20 cellular contexts compared by ENCODE assay signal in the genomic region with DNA sequence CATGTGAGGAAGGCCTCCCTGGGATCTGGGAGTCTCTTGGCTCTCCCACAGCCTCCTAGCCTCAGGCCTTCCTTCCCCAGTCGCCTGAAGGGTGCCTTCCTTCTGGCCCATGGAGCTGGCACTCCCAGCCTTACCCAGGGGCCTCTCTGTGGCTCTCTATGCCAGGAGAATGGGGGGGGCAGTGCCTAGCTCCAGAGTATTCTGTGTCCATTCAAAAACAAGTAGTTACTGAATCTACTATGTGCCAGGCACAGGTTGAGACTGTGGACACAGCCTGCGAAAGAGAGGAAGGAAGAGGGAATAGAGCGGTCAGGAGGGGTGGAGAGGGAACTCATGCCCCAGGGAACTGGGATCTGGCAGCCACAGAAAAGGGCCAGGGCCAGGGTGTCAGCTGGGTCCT. TPM values are rescaled to one million over a fixed set of nuclear protein-coding genes. Genes with fewer than 3 reads are reported as not detected.
DNase-seq lines count a peak whose midpoint lies in the region; ATAC-seq and TF ChIP-seq lines count a peak whose summit lies in the region.
"Had no signal": no experiment of that assay in that cellular context is flagged by ENCODE, and none has a peak within 500 bp of the region (broad histone marks: within the 10 kb centered on the region; RNA-seq: fewer than 3 reads in every experiment).

No MANE protein-coding gene starts in this region.

- no peak overlapping the region for H3K14ac ChIP-seq in neuronal stem cell (ENCODE audit: low read length)

- CTCF ChIA-PET in SK-N-SH (lab: Yijun Ruan, JAX) = interaction anchor here (1.3 to 5.0 kb wide), 5 partner anchors 13 to 196 kb away, joined by 4 to 22 read pairs (median 5); partner anchors contain the start of gene SELENOM

- no peak for TF ChIP-seq CTCF in SK-N-SH (IDR thresholded peaks at IDR 0.05)
- no peak for TF ChIP-seq CTCF in upper lobe of right lung (IDR thresholded peaks at IDR 0.05)

- H4K91ac ChIP-seq in neuronal stem cell (ENCODE audit: low read depth, low read length, poor library complexity) = no peak overlapping the region

- no peak overlapping the region for H2BK5ac ChIP-seq in neuronal stem cell (ENCODE audit: low read length)

- H3K9me3 ChIP-seq in SK-N-SH (0 out of 2 replicates have a peak, but pooled peaks cover 4% of the 10 kb centered on the region), esophagus (ENCODE audit: control insufficient read depth in 2 of 2, insufficient read depth in 1 of 2, low read depth in 1 of 2, low read length in 1 of 2) (no peaks in the 10 kb centered on the region), neuronal stem cell (replicated peaks in 1 of 2; ENCODE audit: control insufficient read depth in 2 of 2, insufficient read depth in 1 of 2, low read depth in 1 of 2, low read length in 2 of 2) (peaks cover 2 to 15% of the 10 kb centered on the region in 2 donors), upper lobe of right lung (no peaks in the 10 kb centered on the region)

- H2AFZ ChIP-seq in SK-N-SH (ENCODE audit: low read depth) (no peak overlapping the region), neuronal stem cell (ENCODE audit: low read length) (no peak overlapping the region)

- DNase-seq in SK-N-SH (peak; percentile 43), neuronal stem cell (ENCODE audit: low spot score) (no peak), upper lobe of right lung (peak; percentile 28), NCI-H2029 treated with DMSO at 0.1 percent for 48 hours (lab: John Stamatoyannopoulos, UW) (no peak), left lobe of liver (ENCODE audit: low spot score) (no peak)
- DNase-seq in central memory CD4-positive, alpha-beta T cell = no peak
- DNase-seq: 8988T; Calu3; CD4-positive, alpha-beta memory T cell; DMS53; MV-4-11; NCI-H1417; NCI-H187 treated with DMSO at 0.1 percent for 48 hours; NCI-H2171 treated with DMSO at 0.1 percent for 48 hours; NK-92 treated with Interleukin-12 subunit alpha and Interleukin-12 subunit beta, amount 100 ng/mL, for 24 hours had no signal

- H3K79me1 ChIP-seq in neuronal stem cell (ENCODE audit: low read depth, low read length) = peaks cover 10% of the 10 kb centered on the region

- no peak overlapping the region for H2BK12ac ChIP-seq in neuronal stem cell (ENCODE audit: low read length)

- H3K79me2 ChIP-seq in SK-N-SH (ENCODE audit: insufficient read depth) = no peaks in the 10 kb centered on the region

- H2BK120ac ChIP-seq in neuronal stem cell (ENCODE audit: low read depth, low read length) = peak overlapping the region; percentile 25

- H3K4ac ChIP-seq in neuronal stem cell (ENCODE audit: low read length) = no peak overlapping the region

- no peak overlapping the region for H3K4me3 ChIP-seq in SK-N-SH (ENCODE audit: low read depth in 2 of 2, low read length in 1 of 2)
- H3K4me3 ChIP-seq in esophagus (ENCODE audit: low read depth in 1 of 2, low read length in 2 of 2) = no peak overlapping the region
- no peak overlapping the region for H3K4me3 ChIP-seq in neuronal stem cell (ENCODE audit: low read length in 2 of 2)
- H3K4me3 ChIP-seq in upper lobe of right lung = no peak overlapping the region
- H3K4me3 ChIP-seq: K562 had no signal

- no peak for ATAC-seq in SK-N-SH treated with all-trans-retinoic acid at 6 μM for 48 hours
- ATAC-seq in upper lobe of right lung = no peak
- ATAC-seq in left lobe of liver = no peak
- ATAC-seq: HCT116, K562 had no signal

- H2AK5ac ChIP-seq in neuronal stem cell (ENCODE audit: low read depth, low read length) = peak overlapping the region; percentile 28

- H3K4me2 ChIP-seq in SK-N-SH (no peak overlapping the region), neuronal stem cell (ENCODE audit: insufficient read depth, low read length, poor library complexity, severe bottlenecking) (no peak overlapping the region)

- H3K27ac ChIP-seq in SK-N-SH (ENCODE audit: low read depth in 2 of 2, low read length in 1 of 2) (peak overlapping the region in 1 of 2 experiments; percentile 72; a peak in 2 of 4 replicates), esophagus (ENCODE audit: low read depth in 2 of 2, low read length in 1 of 2) (peak overlapping the region; percentile 26 to 84), neuronal stem cell (replicated peaks; ENCODE audit: low read length) (no peak overlapping the region), upper lobe of right lung (no peak overlapping the region)
- H3K27ac ChIP-seq: RWPE1 had no signal

- intact Hi-C loops in upper lobe of right lung (cut with DNase I) = no loop called here

- peaks cover 4% of the 10 kb centered on the region; the same call in 1 of the 2 replicates for H3K27me3 ChIP-seq in SK-N-SH (ENCODE audit: insufficient read depth)
- no peaks in the 10 kb centered on the region for H3K27me3 ChIP-seq in esophagus (ENCODE audit: control insufficient read depth in 1 of 2, insufficient read depth in 2 of 2, low read length in 2 of 2)
- peaks cover 0 to 8% (median 0%) of the 10 kb centered on the region in 3 experiments for H3K27me3 ChIP-seq in neuronal stem cell (ENCODE audit: control insufficient read depth in 3 of 3, insufficient read depth in 3 of 3, low read depth in 1 of 3, low read length in 3 of 3)
- H3K27me3 ChIP-seq in upper lobe of right lung = no peaks in the 10 kb centered on the region

- no peak for TF ChIP-seq EP300 in SK-N-SH (IDR thresholded peaks at IDR 0.05; ENCODE audit: borderline replicate concordance in 1 of 2, low read depth in 1 of 2, low read length in 1 of 2)

- no peak overlapping the region for H4K8ac ChIP-seq in neuronal stem cell (ENCODE audit: low read depth, low read length)

- H3K23ac ChIP-seq in neuronal stem cell (ENCODE audit: low read depth, low read length, poor library complexity) = no peak overlapping the region

- 54% methylated on average over 3 of the region's 3 CpGs for WGBS in SK-N-SH (ENCODE audit: low lambda C conversion rate)
- WGBS in esophagus, 2 donors = 45 to 62% methylated on average over 3 of the region's 3 CpGs
- no CpG with 5 or more reads among the region's 3 CpGs for WGBS in neuronal stem cell (ENCODE audit: extremely low coverage in 2 of 2, insufficient read length in 2 of 2, insufficient replicate concordance in 1 of 2), 2 donors

- H3K36me3 ChIP-seq in SK-N-SH (replicated peaks in 1 of 2; ENCODE audit: control insufficient read depth in 1 of 2, insufficient read depth in 2 of 2, low read length in 1 of 2) = no peaks in the 10 kb centered on the region
- no peaks in the 10 kb centered on the region for H3K36me3 ChIP-seq in esophagus (ENCODE audit: control insufficient read depth in 2 of 2, insufficient read depth in 2 of 2, low read length in 1 of 2)
- H3K36me3 ChIP-seq in neuronal stem cell (replicated peaks in 1 of 2; ENCODE audit: control insufficient read depth in 2 of 2, insufficient read depth in 2 of 2, low read length in 2 of 2) = peaks cover 2 to 8% of the 10 kb centered on the region in 2 donors
- no peaks in the 10 kb centered on the region for H3K36me3 ChIP-seq in upper lobe of right lung

- TF ChIP-seq RAD21 in SK-N-SH (IDR thresholded peaks at IDR 0.05; ENCODE audit: low read length) = no peak

- H2BK15ac ChIP-seq in neuronal stem cell (ENCODE audit: low read length) = no peak overlapping the region

- H3K9ac ChIP-seq in SK-N-SH = no peak overlapping the region
- no peak overlapping the region for H3K9ac ChIP-seq in neuronal stem cell (ENCODE audit: low read depth, low read length, poor library complexity)

- no peaks in the 10 kb centered on the region for H3F3A ChIP-seq in SK-N-SH (replicated peaks; ENCODE audit: insufficient read depth)

- peak overlapping the region; percentile 38 for H3K18ac ChIP-seq in neuronal stem cell (ENCODE audit: low read length)

- no peaks in the 10 kb centered on the region for H4K20me1 ChIP-seq in SK-N-SH (ENCODE audit: insufficient read depth)

- POLR2A ChIA-PET in SK-N-SH (lab: Yijun Ruan, JAX) = interaction anchor here (0.6 to 1.6 kb wide), 4 partner anchors 8 to 62 kb away, joined by 3 to 5 read pairs (median 3); partner anchors contain the start of genes INPP5J, SELENOM and SMTN

- H3K9me2 ChIP-seq in SK-N-SH = no peaks in the 10 kb centered on the region

- H3K4me1 ChIP-seq in SK-N-SH (ENCODE audit: control insufficient read depth in 1 of 2, insufficient read depth in 2 of 2, low read depth in 1 of 2, low read length in 1 of 2) (peaks cover 0 to 32% of the 10 kb centered on the region in 2 experiments; a peak in 2 of 4 replicates), esophagus (ENCODE audit: control insufficient read depth in 2 of 2, insufficient read depth in 2 of 2, low read length in 1 of 2) (peaks cover 8 to 43% of the 10 kb centered on the region in 2 donors), neuronal stem cell (ENCODE audit: control insufficient read depth in 2 of 2, insufficient read depth in 1 of 2, low read depth in 1 of 2, low read length in 2 of 2) (peaks cover 15 to 23% of the 10 kb centered on the region in 2 donors), upper lobe of right lung (no peaks in the 10 kb centered on the region)

TF ChIP-seq in SK-N-SH, 30 proteins besides CTCF, POLR2A, EP300 and RAD21 (continues in another document):
- no peak for TF ChIP-seq TCF12 (IDR thresholded peaks at IDR 0.05)

RNA-seq across cellular contexts. Expression of gene PLA2G3, which starts 2.7 kb away (rescaled TPM):
- polyA plus RNA-seq in SK-N-SH (2012; rRNA removed) (not detected in 2 replicates), esophagus (10 to 100 TPM in 1 of 2 donors, 1 to 10 TPM in 1; 5.3 to 13.1 TPM)
- polyA plus RNA-seq in SK-N-SH (2012; cell fraction: cytosol; rRNA removed) = not detected in 2 replicates
- polyA plus RNA-seq in SK-N-SH (2012; cell fraction: nucleus; rRNA removed) = not detected in 2 replicates
- 12.3 TPM for polyA plus RNA-seq in neuronal stem cell (2013, experiment 1 of 2)
- polyA plus RNA-seq in neuronal stem cell (2013, experiment 2 of 2) = 11.3 TPM
- total RNA-seq in upper lobe of right lung (6.9 TPM), left lobe of liver (not detected)
- total RNA-seq: Calu3; CD4-positive, alpha-beta memory T cell had no signal
- polyA plus RNA-seq: CD4-positive, alpha-beta memory T cell had no signal

RNA-seq across cellular contexts. Expression of gene RNF185, which starts 16.9 kb away (rescaled TPM):
- polyA plus RNA-seq in SK-N-SH (2012; rRNA removed) (21.7 and 32.1 TPM in 2 replicates), esophagus (10 to 100 TPM; 14.4 to 22.4 TPM)
- 18.4 and 24.3 TPM in 2 replicates for polyA plus RNA-seq in SK-N-SH (2012; cell fraction: cytosol; rRNA removed)
- 22.4 and 31.8 TPM in 2 replicates for polyA plus RNA-seq in SK-N-SH (2012; cell fraction: nucleus; rRNA removed)
- 18.5 TPM for polyA plus RNA-seq in neuronal stem cell (2013, experiment 1 of 2)
- 18.0 TPM for polyA plus RNA-seq in neuronal stem cell (2013, experiment 2 of 2)
- total RNA-seq in upper lobe of right lung (37.9 TPM), left lobe of liver (33.5 TPM)

RNA-seq across cellular contexts. Expression of gene INPP5J, which starts 20.3 kb away (rescaled TPM):
- polyA plus RNA-seq in SK-N-SH (2012; rRNA removed) (3.2 TPM in 2 replicates), esophagus (1 to 10 TPM; 1.6 to 3.3 TPM)
- 0.73 and 1.2 TPM in 2 replicates for polyA plus RNA-seq in SK-N-SH (2012; cell fraction: cytosol; rRNA removed)
- 14.7 and 18.9 TPM in 2 replicates for polyA plus RNA-seq in SK-N-SH (2012; cell fraction: nucleus; rRNA removed)
- polyA plus RNA-seq in neuronal stem cell (2013, experiment 1 of 2) = 4.8 TPM
- 4.6 TPM for polyA plus RNA-seq in neuronal stem cell (2013, experiment 2 of 2)
- total RNA-seq in upper lobe of right lung (4.5 TPM), left lobe of liver (0.25 TPM)
- polyA plus RNA-seq: CD4-positive, alpha-beta memory T cell had no signal

RNA-seq across cellular contexts. Expression of gene SELENOM, which starts 35.7 kb away (rescaled TPM):
- polyA plus RNA-seq in SK-N-SH (2012; rRNA removed) (97.1 and 117 TPM in 2 replicates), esophagus (100 to 1,000 TPM in 1 of 2 donors, 10 to 100 TPM in 1; 41.1 to 127 TPM)
- polyA plus RNA-seq in SK-N-SH (2012; cell fraction: cytosol; rRNA removed) = 55.2 and 84.3 TPM in 2 replicates
- polyA plus RNA-seq in SK-N-SH (2012; cell fraction: nucleus; rRNA removed) = 81.0 and 129 TPM in 2 replicates
- polyA plus RNA-seq in neuronal stem cell (2013, experiment 1 of 2) = 44.6 TPM
- polyA plus RNA-seq in neuronal stem cell (2013, experiment 2 of 2) = 40.6 TPM
- total RNA-seq in upper lobe of right lung (89.0 TPM), left lobe of liver (7.0 TPM)
- total RNA-seq: Calu3 had no signal

Comparison
In these comparisons a context has a peak if more than half of its experiments do, and no peak if none do; other contexts are left out.
1. DNase-seq: peak in SK-N-SH (single experiment) and upper lobe of right lung (single experiment); none in neuronal stem cell (single experiment), central memory CD4-positive, alpha-beta T cell (single experiment), NCI-H2029 treated with DMSO at 0.1 percent for 48 hours (single experiment) and left lobe of liver (single experiment).
2. H3K27ac ChIP-seq: peak in esophagus (2 of 2); none in neuronal stem cell (single experiment) and upper lobe of right lung (single experiment).